Comparison of ENCODE assay signal across 10 cellular contexts in the genomic region with DNA sequence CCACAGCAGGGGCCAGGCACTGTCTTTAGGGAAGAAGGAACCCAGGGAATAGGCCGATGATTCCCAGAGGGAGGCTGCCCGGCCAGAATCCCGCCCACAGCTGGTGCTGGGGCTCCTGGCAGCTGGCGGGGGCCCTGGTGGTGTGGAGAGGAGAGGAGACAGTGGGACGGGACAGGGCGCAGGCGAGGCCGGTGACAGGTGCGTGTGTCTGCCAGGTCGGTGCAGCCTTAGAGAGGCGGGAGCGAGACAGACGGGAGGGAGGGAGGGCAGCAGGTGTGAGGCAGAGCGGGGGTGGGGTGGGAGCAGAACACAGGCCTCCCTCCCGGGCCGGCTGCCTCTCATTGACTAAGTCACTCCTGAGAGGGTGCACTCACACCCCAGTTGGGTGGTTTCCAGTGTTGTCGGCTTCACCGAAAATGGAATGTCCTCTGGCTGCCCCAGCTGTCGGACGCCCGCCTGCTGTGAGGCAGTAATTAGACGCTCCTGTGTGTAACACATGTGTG. TPM values are rescaled to one million over a fixed set of nuclear protein-coding genes. Genes with fewer than 3 reads are reported as not detected.
DNase-seq lines count a peak whose midpoint lies in the region; ATAC-seq, FAIRE-seq and TF ChIP-seq lines count a peak whose summit lies in the region.
"Had no signal": no experiment of that assay in that cellular context is flagged by ENCODE, and none has a peak within 500 bp of the region (broad histone marks: within the 10 kb centered on the region; RNA-seq: fewer than 3 reads in every experiment).

No MANE protein-coding gene starts in this region.

- peaks cover 16% of the 10 kb centered on the region for H3K4me1 Mint-ChIP-seq in GM23338
- H3K4me1 Mint-ChIP-seq: activated CD4-positive, alpha-beta T cell treated with anti-CD3 and anti-CD28 coated beads, Interleukin-2, amount 10 ng/mL, durations not matched to agents 7 days and 5 days had no signal

- no peak overlapping the region for H3K4ac ChIP-seq in H1 (replicated peaks; ENCODE audit: insufficient read length, low read depth, low read length)

- no peak overlapping the region for H2BK120ac ChIP-seq in H1 (replicated peaks; ENCODE audit: low read depth, low read length)

- H3K4me2 ChIP-seq in GM23338 (no peak overlapping the region), H1 (ENCODE audit: insufficient read depth in 1 of 2, low read depth in 2 of 2, low read length in 2 of 2) (no peak overlapping the region), osteoblast (ENCODE audit: insufficient read depth, low read length) (no peak overlapping the region)

- no peak overlapping the region for H3K23ac ChIP-seq in H1 (ENCODE audit: insufficient read length)

- CTCF ChIA-PET in H1 (lab: Charles Lee; ENCODE audit: partially characterized antibody) = no interaction called here

- H2BK15ac ChIP-seq in H1 (ENCODE audit: low read length) = peak overlapping the region; percentile 95; the same call in 1 of the 2 replicates

- TF ChIP-seq RAD21 in H1 (IDR thresholded peaks at IDR 0.05 in 1 of 2, conservative IDR thresholded peaks at IDR 0.05 in 1 of 2; ENCODE audit: low read depth in 2 of 2, low read length in 2 of 2) = no peak

- H3K4me1 ChIP-seq in GM23338 (ENCODE audit: insufficient read depth) (no peaks in the 10 kb centered on the region), H1 (replicated peaks in 1 of 4; ENCODE audit: control insufficient read depth in 3 of 4, insufficient read depth in 4 of 4, low read length in 3 of 4) (peaks cover 0 to 15% (median 6%) of the 10 kb centered on the region in 4 experiments; a peak in 5 of 7 replicates), osteoblast (ENCODE audit: insufficient read depth, low read length) (no peaks in the 10 kb centered on the region)

- no peak overlapping the region for H3K18ac ChIP-seq in H1 (ENCODE audit: extremely low read depth, low read length)

- H3K9me2 ChIP-seq in GM23338 (ENCODE audit: insufficient read depth) = no peaks in the 10 kb centered on the region

- H3K27ac Mint-ChIP-seq in GM23338 = no peak overlapping the region
- H3K27ac Mint-ChIP-seq: activated CD4-positive, alpha-beta T cell treated with anti-CD3 and anti-CD28 coated beads, Interleukin-2, amount 10 ng/mL, durations not matched to agents 7 days and 5 days had no signal

- H3K27me3 Mint-ChIP-seq in GM23338 (ENCODE audit: insufficient read depth, low read depth, poor library complexity) = peaks cover 5% of the 10 kb centered on the region
- H3K27me3 Mint-ChIP-seq: activated CD4-positive, alpha-beta T cell treated with anti-CD3 and anti-CD28 coated beads, Interleukin-2, amount 10 ng/mL, durations not matched to agents 7 days and 5 days had no signal

- H3K27ac ChIP-seq in GM23338 (ENCODE audit: low read depth) (no peak overlapping the region), H1 (ENCODE audit: low read depth, low read length) (no peak overlapping the region), osteoblast (ENCODE audit: low read depth, low read length) (no peak overlapping the region)
- H3K27ac ChIP-seq: ovary had no signal

- no peak overlapping the region for H2BK20ac ChIP-seq in H1 (ENCODE audit: low read length)

- H4K8ac ChIP-seq in H1 (ENCODE audit: extremely low read depth, insufficient read depth, low read length) = no peak overlapping the region

- no peak overlapping the region for H3K56ac ChIP-seq in H1 (replicated peaks; ENCODE audit: insufficient read length, low read depth, low read length)

- peak overlapping the region; percentile 75; the same call in 1 of the 2 replicates for H2BK12ac ChIP-seq in H1 (ENCODE audit: low read depth, low read length)

- H3K9me3 Mint-ChIP-seq in GM23338 = peaks cover 11% of the 10 kb centered on the region
- H3K9me3 Mint-ChIP-seq: activated CD4-positive, alpha-beta T cell treated with anti-CD3 and anti-CD28 coated beads, Interleukin-2, amount 10 ng/mL, durations not matched to agents 7 days and 5 days had no signal

- no peak overlapping the region for H4K5ac ChIP-seq in H1 (ENCODE audit: insufficient read length, low read depth, low read length)

- WGBS in H1 (ENCODE audit: extremely low coverage in 1 of 2, insufficient coverage in 1 of 2, insufficient read length in 1 of 2, insufficient replicate concordance in 2 of 2, low coverage in 1 of 2, low lambda C conversion rate in 2 of 2, missing lambda C conversion rate in 1 of 2), 2 experiments = 86% methylated on average over 10 of the region's 22 CpGs; no CpG with 5 or more reads in 1 of the 2 experiments

- H2AK5ac ChIP-seq in H1 (ENCODE audit: low read depth, low read length) = no peak overlapping the region

- DNase-seq in GM23338 (ENCODE audit: low spot score) (peak; percentile 67), NCI-H345 treated with DMSO at 0.1 percent for 48 hours (lab: John Stamatoyannopoulos, UW; ENCODE audit: unreplicated experiment) (peak; percentile 92), H1 (ENCODE audit: low read depth in 1 of 2, low spot score in 2 of 2) (no peak), osteoblast (ENCODE audit: insufficient read length, low spot score, missing footprints) (peak; percentile 79), HCEC 1CT (no peak)
- DNase-seq: activated CD4-positive, alpha-beta T cell treated with anti-CD3 and anti-CD28 coated beads, Interleukin-2, amount 10 ng/mL, durations not matched to agents 7 days and 5 days; ovary had no signal

- peak overlapping the region; percentile 60; the same call in 1 of the 2 replicates for H2BK5ac ChIP-seq in H1 (ENCODE audit: low read depth, low read length)

- H3K9me3 ChIP-seq in H1 (ENCODE audit: insufficient read depth in 2 of 2, low read depth in 1 of 2, low read length in 1 of 2) (peaks cover 0 to 14% of the 10 kb centered on the region in 2 experiments; a peak in 3 of 4 replicates), osteoblast (ENCODE audit: low read depth, low read length) (peaks cover 5% of the 10 kb centered on the region)

- H3K14ac ChIP-seq in H1 (ENCODE audit: insufficient read length) = no peak overlapping the region

- H3K9ac ChIP-seq in H1 (replicated peaks in 1 of 4; ENCODE audit: extremely low read depth in 1 of 4, low read depth in 3 of 4, low read length in 3 of 4) = no peak overlapping the region

- TF ChIP-seq EP300 in H1 (IDR thresholded peaks at IDR 0.05; ENCODE audit: borderline replicate concordance in 1 of 2, low read depth in 2 of 2, low read length in 2 of 2) = no peak

- no peak for TF ChIP-seq POLR2A in H1 (IDR thresholded peaks at IDR 0.05; ENCODE audit: control extremely low read depth in 1 of 2, low read depth in 2 of 2, low read length in 2 of 2)

- ATAC-seq in GM23338 (peak; percentile 76), GM18861 (IDR thresholded peaks at IDR 0.05; ENCODE audit: unreplicated experiment) (no peak), HG02763 (IDR thresholded peaks at IDR 0.05; ENCODE audit: unreplicated experiment) (no peak), GM19397 (IDR thresholded peaks at IDR 0.05; ENCODE audit: unreplicated experiment) (no peak)

- H3K79me2 ChIP-seq in GM23338 (replicated peaks; ENCODE audit: insufficient read depth) (no peaks in the 10 kb centered on the region), H1 (ENCODE audit: control insufficient read depth in 1 of 2, insufficient read depth in 2 of 2, low read length in 2 of 2) (no peaks in the 10 kb centered on the region), osteoblast (ENCODE audit: insufficient read depth, low read length) (no peaks in the 10 kb centered on the region)

- H4K20me1 ChIP-seq in GM23338 (replicated peaks; ENCODE audit: insufficient read depth) = no peaks in the 10 kb centered on the region
- peaks cover 0 to 2% of the 10 kb centered on the region in 2 experiments for H4K20me1 ChIP-seq in H1 (replicated peaks in 1 of 2; ENCODE audit: control insufficient read depth in 1 of 2, insufficient read depth in 2 of 2, low read length in 2 of 2)
- H4K20me1 ChIP-seq in osteoblast (ENCODE audit: insufficient read depth, low read length) = no peaks in the 10 kb centered on the region

- H2AFZ ChIP-seq in GM23338 = no peak overlapping the region
- H2AFZ ChIP-seq in H1 (ENCODE audit: low read length) = no peak overlapping the region
- H2AFZ ChIP-seq in osteoblast (ENCODE audit: low read length) = no peak overlapping the region

- TF ChIP-seq CTCF in GM23338 (conservative IDR thresholded peaks at IDR 0.05; ENCODE audit: low read depth in 2 of 2) (no peak), H1 (IDR thresholded peaks at IDR 0.05; ENCODE audit: control extremely low read depth in 1 of 3, insufficient read depth in 1 of 3, low read depth in 1 of 3, low read length in 3 of 3) (no peak), osteoblast (IDR thresholded peaks at IDR 0.05; ENCODE audit: extremely low read depth, low read depth, low read length) (no peak)

- H3K23me2 ChIP-seq in H1 (ENCODE audit: low read depth, low read length) = peaks cover 1% of the 10 kb centered on the region; the same call in 1 of the 2 replicates

- H3F3A ChIP-seq in GM23338 (replicated peaks; ENCODE audit: low read depth) = no peaks in the 10 kb centered on the region

- H3K4me3 ChIP-seq in GM23338 (no peak overlapping the region), H1 (ENCODE audit: extremely low read depth in 1 of 4, insufficient read depth in 2 of 4, low read depth in 3 of 4, low read length in 4 of 4) (no peak overlapping the region), osteoblast (ENCODE audit: insufficient read depth, low read length) (no peak overlapping the region)
- H3K4me3 ChIP-seq: ovary had no signal

- H3K36me3 Mint-ChIP-seq in GM23338 (ENCODE audit: low read depth) = peaks cover 7% of the 10 kb centered on the region; the same call in 2 of the 3 replicates

- H4K91ac ChIP-seq in H1 (replicated peaks; ENCODE audit: insufficient read length, low read length) = peak overlapping the region; percentile 67

- no peaks in the 10 kb centered on the region for H3K27me3 ChIP-seq in GM23338 (ENCODE audit: insufficient read depth)
- H3K27me3 ChIP-seq in H1 (replicated peaks in 1 of 4; ENCODE audit: control insufficient read depth in 3 of 4, extremely low read depth in 1 of 4, insufficient read depth in 3 of 4, low read length in 3 of 4) = no peaks in the 10 kb centered on the region
- H3K27me3 ChIP-seq in osteoblast (ENCODE audit: insufficient read depth, low read length) = peaks cover 5% of the 10 kb centered on the region
- H3K27me3 ChIP-seq: ovary had no signal

- peaks cover 2% of the 10 kb centered on the region; the same call in 1 of the 2 replicates for H3K79me1 ChIP-seq in H1 (ENCODE audit: low read depth, low read length)

- H3K36me3 ChIP-seq in GM23338 (ENCODE audit: insufficient read depth) (no peaks in the 10 kb centered on the region), H1 (ENCODE audit: control insufficient read depth in 2 of 4, insufficient read depth in 4 of 4, low read length in 3 of 4) (no peaks in the 10 kb centered on the region), osteoblast (ENCODE audit: insufficient read depth, low read length) (no peaks in the 10 kb centered on the region)
- H3K36me3 ChIP-seq: ovary had no signal

- no peak overlapping the region for H3K4me3 Mint-ChIP-seq in GM23338
- H3K4me3 Mint-ChIP-seq: activated CD4-positive, alpha-beta T cell treated with anti-CD3 and anti-CD28 coated beads, Interleukin-2, amount 10 ng/mL, durations not matched to agents 7 days and 5 days had no signal

- FAIRE-seq in H1 (lab: Jason Lieb, UNC) = no peak

- POLR2A ChIA-PET in H1 (lab: Charles Lee; ENCODE audit: partially characterized antibody) = no interaction called here

RNA-seq across cellular contexts. Expression of gene ELFN1, which starts 55.2 kb away (rescaled TPM):
- 3.5 and 5.0 TPM in 2 replicates for total RNA-seq in GM23338 (2014; rRNA removed; shearing (Covaris generic))
- polyA plus RNA-seq in GM23338 (2016; fragmentation: Nextera tagmentation; extraction: Ambion mirVana) (0.08 and 0.09 TPM in 2 replicates), H1 (2011; rRNA removed) (4.5 and 4.8 TPM in 2 replicates)
- total RNA-seq in H1 (2021; fragmentation: NEBNext Ultra II Directional; extraction: Animal tissue kit (Norgen Biotek cat#: 25700)) = 2.0 and 2.1 TPM in 2 replicates
- 3.6 TPM for polyA plus RNA-seq in H1 (2011; cell fraction: cytosol; rRNA removed)
- polyA plus RNA-seq in H1 (2011; cell fraction: nucleus; rRNA removed) = 2.8 TPM
- 1.5 to 4.4 TPM (median 3.3 TPM) in 4 replicates for polyA plus RNA-seq in H1 (2012, experiment 1 of 2)
- 2.0 TPM for polyA plus RNA-seq in H1 (2012, experiment 2 of 2)
- 3.3 TPM for polyA plus RNA-seq in H1 (2013, experiment 1 of 2)
- 3.5 TPM for polyA plus RNA-seq in H1 (2013, experiment 2 of 2)
- 1.8 and 2.7 TPM in 2 replicates for polyA minus RNA-seq in H1 (2011; rRNA and poly(A)+ RNA removed)
- polyA minus RNA-seq in H1 (2011; cell fraction: cytosol; rRNA and poly(A)+ RNA removed) = 3.5 TPM
- polyA minus RNA-seq in H1 (2011; cell fraction: nucleus; rRNA and poly(A)+ RNA removed) = 1.5 TPM
- 12.7 and 14.1 TPM in 2 replicates for total RNA-seq in osteoblast

Comparison
In these comparisons a context has a peak if more than half of its experiments do, and no peak if none do; other contexts are left out.
1. DNase-seq: peak in GM23338 (single experiment), NCI-H345 treated with DMSO at 0.1 percent for 48 hours (single experiment) and osteoblast (single experiment); none in H1 (0 of 2) and HCEC 1CT (single experiment).